Comparison of ENCODE assay signal across 22 cellular contexts in the genomic region with DNA sequence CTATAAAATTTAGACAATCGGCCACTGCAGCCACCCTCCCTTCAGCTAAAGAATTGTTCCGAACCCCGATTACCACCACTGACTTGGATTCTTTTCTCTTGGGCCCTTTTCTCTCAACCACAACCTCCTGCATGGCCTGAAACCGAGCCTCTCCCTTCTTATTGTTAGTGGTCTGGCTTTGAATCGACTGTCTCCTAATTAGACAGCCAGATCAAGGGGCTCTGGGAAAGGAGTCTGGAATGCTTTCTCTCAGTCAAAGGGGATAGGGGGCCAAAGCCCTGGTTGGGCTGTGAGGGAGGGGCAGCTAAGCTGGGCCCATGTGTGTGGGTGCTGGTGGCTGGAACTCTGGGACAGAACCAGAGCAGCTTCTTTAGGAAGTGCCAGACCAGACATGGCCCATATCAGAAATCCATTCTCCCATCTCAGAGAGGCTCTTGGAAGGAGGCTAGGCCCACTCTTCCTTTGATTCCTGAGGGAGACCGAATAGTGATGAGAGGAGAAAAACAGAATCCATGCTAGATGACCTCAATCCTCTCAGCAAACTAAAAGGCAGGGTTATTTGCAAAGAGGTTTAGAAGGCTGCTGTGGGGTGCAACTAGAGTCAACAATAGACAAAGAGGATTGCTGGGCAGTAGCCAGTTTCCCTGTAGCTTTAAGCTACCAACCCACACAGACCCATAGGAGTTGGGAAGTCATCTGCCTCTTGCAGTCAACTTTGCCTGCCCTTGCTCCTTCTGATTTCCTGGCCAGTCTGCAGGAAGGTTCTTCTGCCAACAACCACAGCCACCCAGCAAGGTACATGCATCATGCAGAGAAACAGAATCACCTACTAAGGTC.
DNase-seq lines count a peak whose midpoint lies in the region; ATAC-seq and TF ChIP-seq lines count a peak whose summit lies in the region.
"Had no signal": no experiment of that assay in that cellular context is flagged by ENCODE, and none has a peak within 500 bp of the region (broad histone marks: within the 10 kb centered on the region; RNA-seq: fewer than 3 reads in every experiment).

No MANE protein-coding gene starts in this region.

- POLR2A ChIA-PET in SK-N-SH (lab: Yijun Ruan, JAX), result no interaction called here

- TF ChIP-seq RAD21 in SK-N-SH (IDR thresholded peaks at IDR 0.05; ENCODE audit: low read length), result no peak

- H3K4me2 ChIP-seq in SK-N-SH, result no peak overlapping the region
- H3K4me2 ChIP-seq: BLaER1 had no signal

- no peak overlapping the region for H3K9ac ChIP-seq in SK-N-SH
- H3K9ac ChIP-seq: BLaER1 had no signal

- peaks cover 7% of the 10 kb centered on the region for H3F3A ChIP-seq in SK-N-SH (replicated peaks; ENCODE audit: insufficient read depth)

- H3K79me2 ChIP-seq in SK-N-SH (ENCODE audit: insufficient read depth), result no peaks in the 10 kb centered on the region

- H3K27ac ChIP-seq in caudate nucleus (ENCODE audit: low read depth, low read length) (peak overlapping the region; percentile 98), layer of hippocampus (ENCODE audit: low read depth, low read length) (peak overlapping the region; percentile 94), SK-N-SH (ENCODE audit: low read depth in 2 of 2, low read length in 1 of 2) (no peak overlapping the region)
- H3K27ac ChIP-seq: BLaER1, foreskin keratinocyte, HL-60, right atrium auricular region, spleen had no signal

- no peaks in the 10 kb centered on the region for H3K36me3 ChIP-seq in SK-N-SH (replicated peaks in 1 of 2; ENCODE audit: control insufficient read depth in 1 of 2, insufficient read depth in 2 of 2, low read length in 1 of 2)
- H3K36me3 ChIP-seq: BLaER1, right atrium auricular region, spleen had no signal

- H4K20me1 ChIP-seq in SK-N-SH (ENCODE audit: insufficient read depth), result no peaks in the 10 kb centered on the region
- H4K20me1 ChIP-seq: BLaER1 had no signal

- CTCF ChIA-PET in SK-N-SH (lab: Yijun Ruan, JAX), result interaction anchor here (1.4 kb wide), 1 partner anchor 23 kb away, joined by 4 read pairs; no protein-coding TSS in a partner anchor

- no peaks in the 10 kb centered on the region for H3K9me2 ChIP-seq in SK-N-SH

- no peak for ATAC-seq in GM21360 (IDR thresholded peaks at IDR 0.05; ENCODE audit: unreplicated experiment)
- ATAC-seq: foreskin keratinocyte had no signal

- TF ChIP-seq CTCF in SK-N-SH (IDR thresholded peaks at IDR 0.05), result no peak

- DNase-seq in ELF-1 (ENCODE audit: low read depth, low spot score) (peak; percentile 9), caudate nucleus (lab: John Stamatoyannopoulos, UW) (peak in 39 of 61 donors; percentile 3 to 82 (median 53)), pons (ENCODE audit: low spot score) (peak; percentile 96), NCI-H524 (lab: John Stamatoyannopoulos, UW) (no peak), SK-N-SH (no peak)
- no peak for DNase-seq in activated CD4-positive, alpha-beta T cell treated with anti-CD3 and anti-CD28 coated beads, Interleukin-2, amount 50 U/mL, for 1 hour
- DNase-seq: activated CD4-positive, alpha-beta memory T cell treated with anti-CD3 and anti-CD28 coated beads, Interleukin-2, amount 10 ng/mL, durations not matched to agents 7 days and 5 days; activated CD8-positive, alpha-beta memory T cell treated with anti-CD3 and anti-CD28 coated beads, Interleukin-2, amount 50 U/mL, for 48 hours; activated naive CD4-positive, alpha-beta T cell treated with anti-CD3 and anti-CD28 coated beads, Interleukin-2, amount 10 ng/mL, durations not matched to agents 7 days and 5 days; amniotic stem cell; cortex of kidney; DMS79 treated with DMSO at 0.1 percent for 48 hours; foreskin keratinocyte; NCI-H1436; NCI-H2171; NCI-H524 treated with DMSO at 0.1 percent for 48 hours; spleen had no signal

- 94% methylated on average over 6 of the region's 6 CpGs for WGBS in SK-N-SH (ENCODE audit: low lambda C conversion rate)

- H3K4me3 ChIP-seq in SK-N-SH (ENCODE audit: low read depth in 2 of 2, low read length in 1 of 2), result no peak overlapping the region
- H3K4me3 ChIP-seq: BLaER1, right atrium auricular region, spleen had no signal

- no peak overlapping the region for H2AFZ ChIP-seq in SK-N-SH (ENCODE audit: low read depth)

- no peak for TF ChIP-seq EP300 in SK-N-SH (IDR thresholded peaks at IDR 0.05; ENCODE audit: borderline replicate concordance in 1 of 2, low read depth in 1 of 2, low read length in 1 of 2)

- peaks cover 3 to 10% of the 10 kb centered on the region in 2 experiments; a peak in 3 of 4 replicates for H3K4me1 ChIP-seq in SK-N-SH (ENCODE audit: control insufficient read depth in 1 of 2, insufficient read depth in 2 of 2, low read depth in 1 of 2, low read length in 1 of 2)
- H3K4me1 ChIP-seq: BLaER1, foreskin keratinocyte, right atrium auricular region, spleen had no signal

- no peaks in the 10 kb centered on the region for H3K9me3 ChIP-seq in SK-N-SH
- H3K9me3 ChIP-seq: BLaER1, right atrium auricular region, spleen had no signal

- H3K27me3 ChIP-seq in layer of hippocampus (ENCODE audit: control insufficient read depth, insufficient read depth, low read length) (no peaks in the 10 kb centered on the region), SK-N-SH (ENCODE audit: insufficient read depth) (no peaks in the 10 kb centered on the region)
- H3K27me3 ChIP-seq: BLaER1, right atrium auricular region, spleen had no signal

TF ChIP-seq in SK-N-SH, 30 proteins besides CTCF, POLR2A, EP300 and RAD21:
- TF ChIP-seq MXI1 (IDR thresholded peaks at IDR 0.05; ENCODE audit: low read depth, low read length) (no peak), TCF12 (IDR thresholded peaks at IDR 0.05) (no peak), YY1 (IDR thresholded peaks at IDR 0.05; ENCODE audit: low read depth) (no peak), TEAD4 (IDR thresholded peaks at IDR 0.05; ENCODE audit: borderline replicate concordance, insufficient read depth) (no peak), GATA2 (CRISPR knock-in tag; IDR thresholded peaks at IDR 0.05) (no peak), TAF1 (IDR thresholded peaks at IDR 0.05; ENCODE audit: borderline replicate concordance, low read depth, low read length) (no peak), NRF1 (IDR thresholded peaks at IDR 0.05; ENCODE audit: low read depth, low read length) (no peak), GABPA (IDR thresholded peaks at IDR 0.05; ENCODE audit: low read depth) (no peak), MEF2A (IDR thresholded peaks at IDR 0.05; ENCODE audit: borderline replicate concordance, low read depth) (no peak), ELF1 (IDR thresholded peaks at IDR 0.05) (no peak)

Comparison
In these comparisons a context has a peak if more than half of its experiments do, and no peak if none do; other contexts are left out.
1. DNase-seq: peak in ELF-1 (single experiment), caudate nucleus (39 of 61) and pons (single experiment); none in activated CD4-positive, alpha-beta T cell treated with anti-CD3 and anti-CD28 coated beads, Interleukin-2, amount 50 U/mL, for 1 hour (single experiment), NCI-H524 (0 of 2) and SK-N-SH (single experiment).
2. H3K27ac ChIP-seq: peak in caudate nucleus (single experiment) and layer of hippocampus (single experiment); none in SK-N-SH (0 of 2).